Comparison of ENCODE assay signal across 10 cellular contexts in the genomic region with DNA sequence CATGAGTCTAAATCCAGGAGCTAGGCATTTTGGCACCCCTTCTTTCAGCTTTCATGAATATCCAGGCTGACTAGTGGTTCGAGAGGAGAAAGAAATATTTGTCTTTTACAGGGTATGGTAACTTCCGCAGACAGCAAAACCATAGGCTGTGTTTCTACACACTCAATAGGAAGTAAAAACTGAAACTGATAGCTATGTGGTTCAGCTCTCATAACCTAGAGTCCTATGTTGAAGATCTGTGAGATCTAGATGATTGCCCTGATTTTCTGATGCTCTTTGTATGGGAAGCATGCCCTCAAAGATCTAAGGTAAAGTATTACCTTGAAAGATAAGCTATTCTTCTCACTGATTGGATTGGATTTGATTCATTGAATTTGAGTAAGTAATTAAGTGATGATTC.
DNase-seq lines count a peak whose midpoint lies in the region; ATAC-seq and FAIRE-seq lines count a peak whose summit lies in the region.
"Had no signal": no experiment of that assay in that cellular context is flagged by ENCODE, and none has a peak within 500 bp of the region (broad histone marks: within the 10 kb centered on the region; RNA-seq: fewer than 3 reads in every experiment).

No MANE protein-coding gene starts in this region.

- intact Hi-C loops in activated CD4-positive, alpha-beta T cell treated with anti-CD3 and anti-CD28 coated beads, Interleukin-2, amount 10 ng/mL, durations not matched to agents 24 days and 14 days (cut with micrococcal nuclease), result loop anchor here (2.0 kb wide), 1 partner anchor 16 kb away; no protein-coding TSS in a partner anchor

- DNase-seq in activated CD4-positive, alpha-beta T cell treated with anti-CD3 and anti-CD28 coated beads, Interleukin-2, amount 10 ng/mL, durations not matched to agents 24 days and 14 days, result peak; percentile 71
- no peak for DNase-seq in activated CD4-positive, alpha-beta T cell treated with anti-CD3 and anti-CD28 coated beads, Interleukin-2, amount 50 U/mL, for 48 hours
- DNase-seq in naive thymus-derived CD8-positive, alpha-beta T cell, result peak in 4 of 10 donors; percentile 16 to 42 (median 38)
- no peak for DNase-seq in pons (ENCODE audit: low spot score)
- no peak for DNase-seq in RCC 7860 (ENCODE audit: low spot score)
- DNase-seq in DMS153 treated with DMSO at 0.1 percent for 48 hours (lab: John Stamatoyannopoulos, UW; ENCODE audit: unreplicated experiment), result no peak
- DNase-seq: activated CD8-positive, alpha-beta memory T cell treated with anti-CD3 and anti-CD28 coated beads, Interleukin-2, amount 50 U/mL, for 48 hours; OCI-M1 had no signal

- ATAC-seq in GM21529 (IDR thresholded peaks at IDR 0.05; ENCODE audit: unreplicated experiment) (peak; percentile 100), HG03439 (IDR thresholded peaks at IDR 0.05; ENCODE audit: unreplicated experiment) (peak; percentile 82)
- peak; percentile 97 to 98 for ATAC-seq in naive thymus-derived CD8-positive, alpha-beta T cell

- POLR2A ChIA-PET in naive thymus-derived CD8-positive, alpha-beta T cell (lab: Charles Lee), result interaction anchor here (1.0 to 3.4 kb wide), 4 partner anchors 10 to 130 kb away, joined by 3 to 26 read pairs (median 4); no protein-coding TSS in a partner anchor

- H3K4me1 Mint-ChIP-seq in activated CD4-positive, alpha-beta T cell treated with anti-CD3 and anti-CD28 coated beads, Interleukin-2, amount 10 ng/mL, durations not matched to agents 24 days and 14 days, result peaks cover 14% of the 10 kb centered on the region
- H3K4me1 Mint-ChIP-seq in naive thymus-derived CD8-positive, alpha-beta T cell, result peaks cover 14 to 46% (median 31%) of the 10 kb centered on the region in 4 donors

- peak overlapping the region; percentile 9 for H3K4me3 Mint-ChIP-seq in activated CD4-positive, alpha-beta T cell treated with anti-CD3 and anti-CD28 coated beads, Interleukin-2, amount 10 ng/mL, durations not matched to agents 24 days and 14 days
- peak overlapping the region in 8 of 10 donors; percentile 48 to 75 (median 69) for H3K4me3 Mint-ChIP-seq in naive thymus-derived CD8-positive, alpha-beta T cell

- no peak overlapping the region for H3K27ac Mint-ChIP-seq in activated CD4-positive, alpha-beta T cell treated with anti-CD3 and anti-CD28 coated beads, Interleukin-2, amount 10 ng/mL, durations not matched to agents 24 days and 14 days
- peak overlapping the region; percentile 86 to 95 (median 91) for H3K27ac Mint-ChIP-seq in naive thymus-derived CD8-positive, alpha-beta T cell

- H3K27me3 Mint-ChIP-seq in activated CD4-positive, alpha-beta T cell treated with anti-CD3 and anti-CD28 coated beads, Interleukin-2, amount 10 ng/mL, durations not matched to agents 24 days and 14 days, result peaks cover 36% of the 10 kb centered on the region
- H3K27me3 Mint-ChIP-seq in naive thymus-derived CD8-positive, alpha-beta T cell, result no peaks in the 10 kb centered on the region

- FAIRE-seq in RCC 7860 (lab: Jason Lieb, UNC), result no peak

- no peaks in the 10 kb centered on the region for H3K36me3 Mint-ChIP-seq in activated CD4-positive, alpha-beta T cell treated with anti-CD3 and anti-CD28 coated beads, Interleukin-2, amount 10 ng/mL, durations not matched to agents 24 days and 14 days (ENCODE audit: low read depth)
- no peaks in the 10 kb centered on the region for H3K36me3 Mint-ChIP-seq in naive thymus-derived CD8-positive, alpha-beta T cell

- H3K9me3 Mint-ChIP-seq in activated CD4-positive, alpha-beta T cell treated with anti-CD3 and anti-CD28 coated beads, Interleukin-2, amount 10 ng/mL, durations not matched to agents 24 days and 14 days, result peaks cover 10% of the 10 kb centered on the region
- no peaks in the 10 kb centered on the region for H3K9me3 Mint-ChIP-seq in naive thymus-derived CD8-positive, alpha-beta T cell
